Comparison of ENCODE assay signal across 5 cellular contexts in the genomic region with DNA sequence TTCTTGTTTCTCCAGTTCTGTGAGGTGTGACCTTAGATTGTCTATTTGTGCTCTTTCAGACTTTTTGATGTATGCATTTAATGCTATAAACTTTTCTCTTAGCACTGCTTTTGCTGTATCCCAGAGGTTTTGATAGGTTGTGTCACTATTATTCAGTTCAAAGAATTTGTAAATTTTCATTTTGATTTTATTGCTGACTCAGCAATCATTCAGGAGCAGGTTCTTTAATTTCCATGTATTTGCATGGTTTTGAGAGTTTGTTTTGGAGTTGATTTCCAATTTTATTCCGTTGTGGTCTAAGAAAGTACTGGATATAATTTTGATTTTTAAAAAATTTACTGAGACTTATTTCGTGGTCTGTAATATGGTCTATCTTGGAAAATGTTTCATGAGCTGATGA.
TF ChIP-seq lines count a peak whose summit lies in the region.

No MANE protein-coding gene starts in this region.

TF ChIP-seq in A549, 52 proteins besides CTCF, POLR2A, EP300 and RAD21:
- TF ChIP-seq MAFK (IDR thresholded peaks at IDR 0.05; ENCODE audit: partially characterized antibody): peak; percentile 98

TF ChIP-seq in IMR-90, 13 proteins besides CTCF, POLR2A, EP300 and RAD21:
- TF ChIP-seq MAFK (IDR thresholded peaks at IDR 0.05; ENCODE audit: low read depth, low read length): peak; percentile 98

TF ChIP-seq in K562, 482 proteins besides CTCF, POLR2A, EP300 and RAD21:
- TF ChIP-seq MAFF (IDR thresholded peaks at IDR 0.05; ENCODE audit: low read length): peak; percentile 97
- TF ChIP-seq MAFG (tag; conservative IDR thresholded peaks at IDR 0.05): peak; percentile 94
- TF ChIP-seq MAFK (IDR thresholded peaks at IDR 0.05; ENCODE audit: low read length): peak; percentile 98
- TF ChIP-seq C11orf30 (IDR thresholded peaks at IDR 0.05; ENCODE audit: low read depth): peak; percentile 88
- TF ChIP-seq ZNF316 (IDR thresholded peaks at IDR 0.05): peak; percentile 94

TF ChIP-seq in H1, 55 proteins besides CTCF, POLR2A, EP300 and RAD21:
- TF ChIP-seq MAFK (IDR thresholded peaks at IDR 0.05; ENCODE audit: low read depth, low read length): peak; percentile 98

TF ChIP-seq in HepG2, 621 proteins besides CTCF, POLR2A, EP300 and RAD21:
- TF ChIP-seq MAFK (conservative IDR thresholded peaks at IDR 0.05 in 1 of 2, IDR thresholded peaks at IDR 0.05 in 1 of 2; ENCODE audit: low read length in 2 of 2): peak; percentile 96 to 98
- peak; percentile 98 for TF ChIP-seq MAFF (IDR thresholded peaks at IDR 0.05; ENCODE audit: low read depth, low read length)
